Comparison of ENCODE assay signal across 8 cellular contexts in genomic region chr9:137085918-137086530, GRCh38. TPM values are rescaled to one million over a fixed set of nuclear protein-coding genes. Genes with fewer than 3 reads are reported as not detected.
A peak's percentile ranks its signal among the peaks of the same experiment; 100 is the strongest.
DNase-seq lines count a peak whose midpoint lies in the region; ATAC-seq and TF ChIP-seq lines count a peak whose summit lies in the region.

No MANE protein-coding gene starts in this region.

- peaks cover 69% of the 10 kb centered on the region for H3K4me1 Mint-ChIP-seq in stimulated activated naive CD8-positive, alpha-beta T cell treated with anti-CD3 and anti-CD28 coated beads, Interleukin-15, amount 100 ng/mL, for 72 hours

- peaks cover 0 to 28% of the 10 kb centered on the region in 2 donors for H3K36me3 ChIP-seq in left lung

- no peaks in the 10 kb centered on the region for H3K27me3 ChIP-seq in left lung

- H3K9me3 ChIP-seq in left lung = no peaks in the 10 kb centered on the region

- no peaks in the 10 kb centered on the region for H3K27me3 Mint-ChIP-seq in stimulated activated naive CD8-positive, alpha-beta T cell treated with anti-CD3 and anti-CD28 coated beads, Interleukin-15, amount 100 ng/mL, for 72 hours

- ATAC-seq in HG02943 (IDR thresholded peaks at IDR 0.05; ENCODE audit: low read depth, unreplicated experiment) (peak; percentile 19), left lung (peak; percentile 11), sciatic nerve (no peak)
- peak; percentile 2 for ATAC-seq in stimulated activated naive CD8-positive, alpha-beta T cell treated with anti-CD3 and anti-CD28 coated beads, Interleukin-15, amount 100 ng/mL, for 72 hours

- H3K4me3 ChIP-seq in GM08714 (ENCODE audit: low read length) = peak overlapping the region; percentile 66; the same call in 1 of the 2 replicates
- peak overlapping the region; percentile 75 for H3K4me3 ChIP-seq in left lung

- DNase-seq in SK-MEL-5 (ENCODE audit: low read depth, low spot score) = peak; percentile 42
- peak in 5 of 61 donors; percentile 10 to 68 (median 37) for DNase-seq in caudate nucleus (lab: John Stamatoyannopoulos, UW)
- no peak for DNase-seq in left lung
- peak; percentile 45 to 58 for DNase-seq in stimulated activated naive CD8-positive, alpha-beta T cell treated with anti-CD3 and anti-CD28 coated beads, Interleukin-15, amount 100 ng/mL, for 72 hours
- DNase-seq in occipital lobe (lab: John Stamatoyannopoulos, UW) = no peak
- DNase-seq in sciatic nerve (ENCODE audit: low spot score) = no peak

- peaks cover 17 to 45% of the 10 kb centered on the region in 2 donors for H3K4me1 ChIP-seq in left lung

- TF ChIP-seq CTCF in left lung (IDR thresholded peaks at IDR 0.05) = no peak

- peak overlapping the region; percentile 91 for H3K27ac ChIP-seq in caudate nucleus (ENCODE audit: low read depth, low read length)
- peak overlapping the region; percentile 87 to 95 for H3K27ac ChIP-seq in left lung

- in situ Hi-C loops in SK-MEL-5 (cut with HindIII; ENCODE audit: low pct_unique_long_range_greater_than_20kb, low sequenced_read_pairs) = no loop called here

- H3K9me3 Mint-ChIP-seq in stimulated activated naive CD8-positive, alpha-beta T cell treated with anti-CD3 and anti-CD28 coated beads, Interleukin-15, amount 100 ng/mL, for 72 hours = no peaks in the 10 kb centered on the region

- H3K4me3 Mint-ChIP-seq in stimulated activated naive CD8-positive, alpha-beta T cell treated with anti-CD3 and anti-CD28 coated beads, Interleukin-15, amount 100 ng/mL, for 72 hours = peak overlapping the region; percentile 91 to 95

- peak overlapping the region; percentile 97 to 99 for H3K27ac Mint-ChIP-seq in stimulated activated naive CD8-positive, alpha-beta T cell treated with anti-CD3 and anti-CD28 coated beads, Interleukin-15, amount 100 ng/mL, for 72 hours

- intact Hi-C loops in left lung (cut with DNase I) = no loop called here
- intact Hi-C loops in sciatic nerve (cut with DNase I) = no loop called here

RNA-seq across cellular contexts. Expression of gene MAN1B1, which starts 0.8 kb away (rescaled TPM):
- 84.8 and 85.2 TPM in 2 replicates for total RNA-seq in SK-MEL-5 (2014; rRNA removed; shearing (Covaris generic))
- 142 and 161 TPM in 2 replicates for polyA plus RNA-seq in SK-MEL-5 (2015; cell fraction: cytosol; rRNA removed)
- polyA plus RNA-seq in SK-MEL-5 (2015; cell fraction: nucleus; rRNA removed) = 101 and 121 TPM in 2 replicates
- total RNA-seq in left lung (10 to 100 TPM; 51.5 to 54.9 TPM), occipital lobe (38.5 TPM), sciatic nerve (48.3 TPM)

RNA-seq across cellular contexts. Expression of gene UAP1L1, which starts 8.7 kb away (rescaled TPM):
- 22.5 and 23.4 TPM in 2 replicates for total RNA-seq in SK-MEL-5 (2014; rRNA removed; shearing (Covaris generic))
- 28.5 and 30.4 TPM in 2 replicates for polyA plus RNA-seq in SK-MEL-5 (2015; cell fraction: cytosol; rRNA removed)
- 177 and 180 TPM in 2 replicates for polyA plus RNA-seq in SK-MEL-5 (2015; cell fraction: nucleus; rRNA removed)
- total RNA-seq in left lung (10 to 100 TPM; 28.1 to 43.1 TPM), occipital lobe (0.31 TPM), sciatic nerve (18.3 TPM)

RNA-seq across cellular contexts. Expression of gene SAPCD2, which starts 15.7 kb away (rescaled TPM):
- total RNA-seq in SK-MEL-5 (2014; rRNA removed; shearing (Covaris generic)) = 8.1 and 8.7 TPM in 2 replicates
- polyA plus RNA-seq in SK-MEL-5 (2015; cell fraction: cytosol; rRNA removed) = 13.2 and 18.3 TPM in 2 replicates
- polyA plus RNA-seq in SK-MEL-5 (2015; cell fraction: nucleus; rRNA removed) = 12.1 and 12.4 TPM in 2 replicates
- 1 to 10 TPM; 2.7 to 4.6 TPM for total RNA-seq in left lung
- total RNA-seq in occipital lobe = 1.6 TPM
- total RNA-seq in sciatic nerve = 0.36 TPM

RNA-seq across cellular contexts. Expression of gene DPP7, which starts 28.5 kb away (rescaled TPM):
- total RNA-seq in SK-MEL-5 (2014; rRNA removed; shearing (Covaris generic)) = 171 and 178 TPM in 2 replicates
- polyA plus RNA-seq in SK-MEL-5 (2015; cell fraction: cytosol; rRNA removed) = 332 and 335 TPM in 2 replicates
- polyA plus RNA-seq in SK-MEL-5 (2015; cell fraction: nucleus; rRNA removed) = 2,430 and 3,204 TPM in 2 replicates
- total RNA-seq in left lung = 100 to 1,000 TPM; 144 to 165 TPM
- total RNA-seq in occipital lobe = 17.6 TPM
- total RNA-seq in sciatic nerve = 127 TPM

RNA-seq across cellular contexts. Expression of gene ENTPD2, which starts 32.2 kb away (rescaled TPM):
- total RNA-seq in SK-MEL-5 (2014; rRNA removed; shearing (Covaris generic)) = not detected in 2 replicates
- not detected in 2 replicates for polyA plus RNA-seq in SK-MEL-5 (2015; cell fraction: cytosol; rRNA removed)
- polyA plus RNA-seq in SK-MEL-5 (2015; cell fraction: nucleus; rRNA removed) = not detected in 2 replicates
- under 1 TPM; 0.71 to 0.87 TPM for total RNA-seq in left lung
- 0.16 TPM for total RNA-seq in occipital lobe
- total RNA-seq in sciatic nerve = 24.3 TPM

Comparison
In these comparisons a context has a peak if more than half of its experiments do, and no peak if none do; other contexts are left out.
1. DNase-seq: peak in SK-MEL-5 (single experiment) and stimulated activated naive CD8-positive, alpha-beta T cell treated with anti-CD3 and anti-CD28 coated beads, Interleukin-15, amount 100 ng/mL, for 72 hours (2 of 2); none in left lung (0 of 2), occipital lobe (single experiment) and sciatic nerve (single experiment).
2. RNA of gene UAP1L1, which starts 8.7 kb away (total RNA-seq): 28.1 to 43.1 TPM in left lung, 22.5 to 23.4 TPM in SK-MEL-5 and 18.3 TPM in sciatic nerve (single experiment); 0.31 TPM in occipital lobe (single experiment); every median in the first group is over 10 times any median in the second.